Comparison of ENCODE assay signal across 8 cellular contexts in genomic region chr16:68844211-68844564, GRCh38. TPM values are rescaled to one million over a fixed set of nuclear protein-coding genes. Genes with fewer than 3 reads are reported as not detected.
DNase-seq lines count a peak whose midpoint lies in the region; ATAC-seq and TF ChIP-seq lines count a peak whose summit lies in the region.

No MANE protein-coding gene starts in this region.

- H3K27me3 ChIP-seq in A673 (replicated peaks; ENCODE audit: insufficient read depth, low read depth, low read length, poor library complexity) (no peaks in the 10 kb centered on the region), brain microvascular endothelial cell (replicated peaks) (no peaks in the 10 kb centered on the region)

- peak overlapping the region; percentile 72 for H3K4me3 ChIP-seq in A673 (ENCODE audit: low read depth, low read length, poor library complexity, severe bottlenecking)
- H3K4me3 ChIP-seq in brain microvascular endothelial cell (ENCODE audit: low read depth, low read length): peak overlapping the region; percentile 73
- peak overlapping the region; percentile 85 for H3K4me3 ChIP-seq in mesodermal cell (ENCODE audit: extremely low read depth, insufficient read depth, low read length, poor library complexity, severe bottlenecking)

- in situ Hi-C loops in brain microvascular endothelial cell (cut with HindIII; ENCODE audit: low pct_ligation_motif_present, low sequenced_read_pairs): no loop called here

- CTCF ChIA-PET in A673 (lab: Charles Lee): interaction anchor here (0.6 to 1.0 kb wide), 5 partner anchors 11 to 316 kb away, joined by 3 to 6 read pairs (median 4); partner anchors contain the start of gene HAS3

- no peak for DNase-seq in A673 (ENCODE audit: low spot score)
- DNase-seq in brain microvascular endothelial cell: no peak
- no peak for DNase-seq in NCI-H2227 (lab: John Stamatoyannopoulos, UW; ENCODE audit: unreplicated experiment)
- no peak for DNase-seq in foreskin melanocyte
- DNase-seq in stimulated activated CD4-positive, alpha-beta T cell treated with anti-CD3 and anti-CD28 coated beads, Interleukin-4, amount 100 ng/mL, for 1 hour: no peak

- H3K36me3 ChIP-seq in A673 (ENCODE audit: insufficient read depth, low read length, poor library complexity, severe bottlenecking): no peaks in the 10 kb centered on the region
- no peaks in the 10 kb centered on the region for H3K36me3 ChIP-seq in brain microvascular endothelial cell (replicated peaks)
- H3K36me3 ChIP-seq in mesodermal cell (ENCODE audit: control insufficient read depth, insufficient read depth, low read length): no peaks in the 10 kb centered on the region

- intact Hi-C loops in A673 (cut with micrococcal nuclease; ENCODE audit: unreplicated experiment): loop anchor here (1.0 kb wide), 1 partner anchor 280 kb away; no protein-coding TSS in a partner anchor

- H3K9me3 ChIP-seq in A673 (ENCODE audit: low read depth, low read length, poor library complexity, severe bottlenecking) (no peaks in the 10 kb centered on the region), mesodermal cell (ENCODE audit: control insufficient read depth, low read length) (no peaks in the 10 kb centered on the region)

- TF ChIP-seq CTCF in A673 (conservative IDR thresholded peaks at IDR 0.05; ENCODE audit: low read depth, low read length) (no peak), brain microvascular endothelial cell (IDR thresholded peaks at IDR 0.05; ENCODE audit: low read depth, low read length, missing control alignments) (no peak)

- H3K27ac ChIP-seq in A673 (ENCODE audit: low read depth, low read length, poor library complexity, severe bottlenecking) (peak overlapping the region; percentile 93), brain microvascular endothelial cell (peak overlapping the region; percentile 77), mesodermal cell (ENCODE audit: low read depth, low read length, severe bottlenecking) (peak overlapping the region; percentile 89)

- no TSS peak for BruUV-seq in A673 (replicated peaks; lab: Mats Ljungman, UMichigan)

- ATAC-seq in HG03097 (IDR thresholded peaks at IDR 0.05; ENCODE audit: low FRiP score, unreplicated experiment) (peak; percentile 8), GM21723 (IDR thresholded peaks at IDR 0.05; ENCODE audit: unreplicated experiment) (no peak)

- POLR2A ChIA-PET in A673 (lab: Charles Lee; ENCODE audit: low non-redundant PET): no interaction called here

- 11 to 14% methylated on average over 3 to 5 of the region's 6 CpGs for WGBS in mesodermal cell (ENCODE audit: insufficient coverage in 2 of 2), 2 experiments

- peaks cover 7% of the 10 kb centered on the region for H3K4me1 ChIP-seq in A673 (ENCODE audit: insufficient read depth, low read length, poor library complexity, severe bottlenecking)
- no peaks in the 10 kb centered on the region for H3K4me1 ChIP-seq in mesodermal cell (ENCODE audit: control insufficient read depth, insufficient read depth, low read length, poor library complexity, severe bottlenecking)

RNA-seq across cellular contexts. Expression of gene TANGO6, which starts 0.9 kb away (rescaled TPM):
- total RNA-seq in A673 (2021): 15.8 and 18.0 TPM in 2 replicates
- polyA plus RNA-seq in mesodermal cell (2013, experiment 1 of 2): 5.9 TPM
- polyA plus RNA-seq in mesodermal cell (2013, experiment 2 of 2): 4.7 TPM
